Comparison of ENCODE assay signal across 1 cellular context in the genomic region with DNA sequence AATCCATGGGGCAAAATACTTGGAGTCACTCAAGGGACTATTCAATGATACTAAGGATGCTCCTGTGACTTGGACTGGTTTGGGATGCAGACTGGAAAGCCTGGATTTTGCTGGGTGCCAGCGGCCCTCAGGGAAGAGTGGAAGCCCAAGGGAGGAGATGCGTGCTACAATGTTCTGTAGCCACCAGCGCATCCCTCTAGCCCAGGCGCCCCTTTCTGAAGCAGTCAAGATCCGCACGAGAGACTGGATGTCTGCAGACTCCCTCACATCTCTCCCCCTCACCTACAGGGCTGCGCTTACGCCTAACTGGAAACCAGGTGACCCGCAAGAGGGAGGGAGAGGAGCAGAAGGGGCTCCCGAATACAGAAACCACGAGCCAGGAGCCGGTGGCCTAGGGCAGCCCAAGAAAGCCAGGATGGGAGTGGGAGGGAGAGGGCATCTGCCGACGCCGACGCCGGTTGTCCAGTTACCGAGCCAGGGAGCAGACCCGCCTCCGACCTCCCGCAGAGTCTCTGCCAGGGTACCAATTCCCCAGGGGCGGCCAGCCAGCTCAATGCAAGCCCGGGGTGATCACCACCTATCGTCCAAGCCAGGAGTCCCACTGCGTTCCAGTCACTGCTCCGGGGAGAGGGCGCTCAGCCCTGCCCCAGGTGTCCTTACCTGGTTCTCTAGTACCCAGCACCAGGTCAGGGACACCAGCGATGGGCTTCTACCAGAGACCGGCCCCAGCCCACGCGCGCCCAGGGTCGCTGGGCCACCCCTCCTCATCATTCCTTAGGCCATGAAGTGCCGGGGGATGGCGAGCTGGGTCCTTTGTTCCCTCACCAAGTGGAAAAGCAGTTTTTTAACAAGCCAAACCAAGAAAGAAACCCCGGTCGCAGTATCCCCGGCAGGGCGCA.
A peak's percentile ranks its signal among the peaks of the same experiment; 100 is the strongest.
TF ChIP-seq lines count a peak whose summit lies in the region.

No MANE protein-coding gene starts in this region.

TF ChIP-seq in HEK293, 187 proteins besides CTCF, POLR2A, EP300 and RAD21 (continued from another document):
- TF ChIP-seq, protein P1, sequence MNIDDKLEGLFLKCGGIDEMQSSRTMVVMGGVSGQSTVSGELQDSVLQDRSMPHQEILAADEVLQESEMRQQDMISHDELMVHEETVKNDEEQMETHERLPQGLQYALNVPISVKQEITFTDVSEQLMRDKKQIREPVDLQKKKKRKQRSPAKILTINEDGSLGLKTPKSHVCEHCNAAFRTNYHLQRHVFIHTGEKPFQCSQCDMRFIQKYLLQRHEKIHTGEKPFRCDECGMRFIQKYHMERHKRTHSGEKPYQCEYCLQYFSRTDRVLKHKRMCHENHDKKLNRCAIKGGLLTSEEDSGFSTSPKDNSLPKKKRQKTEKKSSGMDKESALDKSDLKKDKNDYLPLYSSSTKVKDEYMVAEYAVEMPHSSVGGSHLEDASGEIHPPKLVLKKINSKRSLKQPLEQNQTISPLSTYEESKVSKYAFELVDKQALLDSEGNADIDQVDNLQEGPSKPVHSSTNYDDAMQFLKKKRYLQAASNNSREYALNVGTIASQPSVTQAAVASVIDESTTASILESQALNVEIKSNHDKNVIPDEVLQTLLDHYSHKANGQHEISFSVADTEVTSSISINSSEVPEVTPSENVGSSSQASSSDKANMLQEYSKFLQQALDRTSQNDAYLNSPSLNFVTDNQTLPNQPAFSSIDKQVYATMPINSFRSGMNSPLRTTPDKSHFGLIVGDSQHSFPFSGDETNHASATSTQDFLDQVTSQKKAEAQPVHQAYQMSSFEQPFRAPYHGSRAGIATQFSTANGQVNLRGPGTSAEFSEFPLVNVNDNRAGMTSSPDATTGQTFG (tag by site-specific recombination; IDR thresholded peaks at IDR 0.05; ENCODE audit: borderline replicate concordance) = no peak
- TF ChIP-seq ZNF426 (tag by site-specific recombination; IDR thresholded peaks at IDR 0.05) (no peak), ZNF404 (tag by site-specific recombination; IDR thresholded peaks at IDR 0.05) (no peak), KLF8 (tag by site-specific recombination; IDR thresholded peaks at IDR 0.05) (no peak), ZBTB8A (tag by site-specific recombination; IDR thresholded peaks at IDR 0.05) (0 out of 2 replicates have a peak, but pooled peaks have one; percentile 36), ZNF664 (tag by site-specific recombination; IDR thresholded peaks at IDR 0.05) (no peak), ZNF629 (tag by site-specific recombination; IDR thresholded peaks at IDR 0.05) (no peak), ZBTB20 (tag by site-specific recombination; IDR thresholded peaks at IDR 0.05) (no peak), TCF7L2 (IDR thresholded peaks at IDR 0.05; ENCODE audit: borderline replicate concordance, low read depth, low read length) (no peak), ZNF23 (tag by site-specific recombination; IDR thresholded peaks at IDR 0.05; ENCODE audit: borderline replicate concordance) (no peak), ZNF776 (tag by site-specific recombination; IDR thresholded peaks at IDR 0.05; ENCODE audit: borderline replicate concordance) (no peak), ZBTB21 (tag by site-specific recombination; IDR thresholded peaks at IDR 0.05) (no peak), ZNF10 (tag by site-specific recombination; IDR thresholded peaks at IDR 0.05) (peak; percentile 28; the same call in 1 of the 2 replicates), ZFHX2 (tag by site-specific recombination; conservative IDR thresholded peaks at IDR 0.05) (peak; percentile 76), GLI4 (tag by site-specific recombination; IDR thresholded peaks at IDR 0.05) (no peak), ZNF843 (tag by site-specific recombination; IDR thresholded peaks at IDR 0.05) (no peak), ZNF596 (tag by site-specific recombination; IDR thresholded peaks at IDR 0.05) (no peak), PRDM1 (tag by site-specific recombination; IDR thresholded peaks at IDR 0.05) (no peak), ZNF133 (tag by site-specific recombination; IDR thresholded peaks at IDR 0.05) (no peak)
- TF ChIP-seq, protein P2, sequence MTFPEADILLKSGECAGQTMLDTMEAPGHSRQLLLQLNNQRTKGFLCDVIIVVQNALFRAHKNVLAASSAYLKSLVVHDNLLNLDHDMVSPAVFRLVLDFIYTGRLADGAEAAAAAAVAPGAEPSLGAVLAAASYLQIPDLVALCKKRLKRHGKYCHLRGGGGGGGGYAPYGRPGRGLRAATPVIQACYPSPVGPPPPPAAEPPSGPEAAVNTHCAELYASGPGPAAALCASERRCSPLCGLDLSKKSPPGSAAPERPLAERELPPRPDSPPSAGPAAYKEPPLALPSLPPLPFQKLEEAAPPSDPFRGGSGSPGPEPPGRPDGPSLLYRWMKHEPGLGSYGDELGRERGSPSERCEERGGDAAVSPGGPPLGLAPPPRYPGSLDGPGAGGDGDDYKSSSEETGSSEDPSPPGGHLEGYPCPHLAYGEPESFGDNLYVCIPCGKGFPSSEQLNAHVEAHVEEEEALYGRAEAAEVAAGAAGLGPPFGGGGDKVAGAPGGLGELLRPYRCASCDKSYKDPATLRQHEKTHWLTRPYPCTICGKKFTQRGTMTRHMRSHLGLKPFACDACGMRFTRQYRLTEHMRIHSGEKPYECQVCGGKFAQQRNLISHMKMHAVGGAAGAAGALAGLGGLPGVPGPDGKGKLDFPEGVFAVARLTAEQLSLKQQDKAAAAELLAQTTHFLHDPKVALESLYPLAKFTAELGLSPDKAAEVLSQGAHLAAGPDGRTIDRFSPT (tag by site-specific recombination; IDR thresholded peaks at IDR 0.05) = 0 out of 2 replicates have a peak, but pooled peaks have one; percentile 49
- TF ChIP-seq, protein P3, sequence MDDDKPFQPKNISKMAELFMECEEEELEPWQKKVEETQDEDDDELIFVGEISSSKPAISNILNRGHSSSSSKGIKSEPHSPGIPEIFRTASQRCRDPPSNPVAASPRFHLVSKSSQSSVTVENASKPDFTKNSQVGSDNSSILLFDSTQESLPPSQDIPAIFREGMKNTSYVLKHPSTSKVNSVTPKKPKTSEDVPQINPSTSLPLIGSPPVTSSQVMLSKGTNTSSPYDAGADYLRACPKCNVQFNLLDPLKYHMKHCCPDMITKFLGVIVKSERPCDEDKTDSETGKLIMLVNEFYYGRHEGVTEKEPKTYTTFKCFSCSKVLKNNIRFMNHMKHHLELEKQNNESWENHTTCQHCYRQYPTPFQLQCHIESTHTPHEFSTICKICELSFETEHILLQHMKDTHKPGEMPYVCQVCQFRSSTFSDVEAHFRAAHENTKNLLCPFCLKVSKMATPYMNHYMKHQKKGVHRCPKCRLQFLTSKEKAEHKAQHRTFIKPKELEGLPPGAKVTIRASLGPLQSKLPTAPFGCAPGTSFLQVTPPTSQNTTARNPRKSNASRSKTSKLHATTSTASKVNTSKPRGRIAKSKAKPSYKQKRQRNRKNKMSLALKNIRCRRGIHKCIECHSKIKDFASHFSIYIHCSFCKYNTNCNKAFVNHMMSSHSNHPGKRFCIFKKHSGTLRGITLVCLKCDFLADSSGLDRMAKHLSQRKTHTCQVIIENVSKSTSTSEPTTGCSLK (tag by site-specific recombination; IDR thresholded peaks at IDR 0.05) = no peak
- TF ChIP-seq, protein P4, sequence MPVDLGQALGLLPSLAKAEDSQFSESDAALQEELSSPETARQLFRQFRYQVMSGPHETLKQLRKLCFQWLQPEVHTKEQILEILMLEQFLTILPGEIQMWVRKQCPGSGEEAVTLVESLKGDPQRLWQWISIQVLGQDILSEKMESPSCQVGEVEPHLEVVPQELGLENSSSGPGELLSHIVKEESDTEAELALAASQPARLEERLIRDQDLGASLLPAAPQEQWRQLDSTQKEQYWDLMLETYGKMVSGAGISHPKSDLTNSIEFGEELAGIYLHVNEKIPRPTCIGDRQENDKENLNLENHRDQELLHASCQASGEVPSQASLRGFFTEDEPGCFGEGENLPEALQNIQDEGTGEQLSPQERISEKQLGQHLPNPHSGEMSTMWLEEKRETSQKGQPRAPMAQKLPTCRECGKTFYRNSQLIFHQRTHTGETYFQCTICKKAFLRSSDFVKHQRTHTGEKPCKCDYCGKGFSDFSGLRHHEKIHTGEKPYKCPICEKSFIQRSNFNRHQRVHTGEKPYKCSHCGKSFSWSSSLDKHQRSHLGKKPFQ (tag by site-specific recombination; IDR thresholded peaks at IDR 0.05) = no peak
TF ChIP-seq in HEK293: peak in this region for 10.
